Comparison of ENCODE assay signal across 35 cellular contexts in genomic region chr17:38596651-38597050, GRCh38. TPM values are rescaled to one million over a fixed set of nuclear protein-coding genes. Genes with fewer than 3 reads are reported as not detected.
"Had no signal": no experiment of that assay in that cellular context is flagged by ENCODE, and none has a peak within 500 bp of the region (broad histone marks: within the 10 kb centered on the region; RNA-seq: fewer than 3 reads in every experiment).

No MANE protein-coding gene starts in this region.

- H3K4me3 Mint-ChIP-seq: activated CD4-positive, alpha-beta T cell treated with anti-CD3 and anti-CD28 coated beads for 36 hours; activated CD4-positive, alpha-beta T cell treated with anti-CD3 and anti-CD28 coated beads, Interleukin-2, amount 10 ng/mL, durations not matched to agents 24 days and 14 days; activated CD8-positive, alpha-beta T cell treated with anti-CD3 and anti-CD28 coated beads for 36 hours; activated naive CD4-positive, alpha-beta T cell treated with anti-CD3 and anti-CD28 coated beads for 36 hours; activated naive CD4-positive, alpha-beta T cell treated with anti-CD3 and anti-CD28 coated beads, Interleukin-2, amount 50 U/mL, for 24 hours; activated naive CD8-positive, alpha-beta T cell treated with anti-CD3 and anti-CD28 coated beads for 36 hours; activated naive CD8-positive, alpha-beta T cell treated with anti-CD3 and anti-CD28 coated beads, Interleukin-2, amount 50 U/mL, for 24 hours; activated T-cell treated with anti-CD3 and anti-CD28 coated beads, Interleukin-2, amount 50 U/mL, for 4 hours; activated T-helper 17 cell treated with anti-CD3 and anti-CD28 coated beads, Interleukin-2, amount 50 U/mL, for 72 hours had no signal

- H3K4me3 ChIP-seq: adrenal gland, body of pancreas, breast epithelium, cardiac muscle cell, colonic mucosa, esophagus squamous epithelium, gastroesophageal sphincter, heart right ventricle had no signal

- H3K27ac ChIP-seq: adrenal gland, body of pancreas, breast epithelium, cardiac muscle cell, colonic mucosa, epithelial cell of prostate, esophagus squamous epithelium, gastroesophageal sphincter, heart right ventricle had no signal

- H3K9me3 Mint-ChIP-seq: activated CD4-positive, alpha-beta T cell treated with anti-CD3 and anti-CD28 coated beads, Interleukin-2, amount 10 ng/mL, durations not matched to agents 24 days and 14 days; activated CD8-positive, alpha-beta T cell treated with anti-CD3 and anti-CD28 coated beads for 36 hours; activated naive CD4-positive, alpha-beta T cell treated with anti-CD3 and anti-CD28 coated beads for 36 hours; activated naive CD4-positive, alpha-beta T cell treated with anti-CD3 and anti-CD28 coated beads, Interleukin-2, amount 50 U/mL, for 24 hours; activated naive CD8-positive, alpha-beta T cell treated with anti-CD3 and anti-CD28 coated beads for 36 hours; activated naive CD8-positive, alpha-beta T cell treated with anti-CD3 and anti-CD28 coated beads, Interleukin-2, amount 50 U/mL, for 24 hours; activated T-cell treated with anti-CD3 and anti-CD28 coated beads, Interleukin-2, amount 50 U/mL, for 4 hours; activated T-helper 17 cell treated with anti-CD3 and anti-CD28 coated beads, Interleukin-2, amount 50 U/mL, for 72 hours had no signal

- H3K27ac Mint-ChIP-seq: activated CD4-positive, alpha-beta T cell treated with anti-CD3 and anti-CD28 coated beads for 36 hours; activated CD4-positive, alpha-beta T cell treated with anti-CD3 and anti-CD28 coated beads, Interleukin-2, amount 10 ng/mL, durations not matched to agents 24 days and 14 days; activated CD8-positive, alpha-beta T cell treated with anti-CD3 and anti-CD28 coated beads for 36 hours; activated naive CD4-positive, alpha-beta T cell treated with anti-CD3 and anti-CD28 coated beads for 36 hours; activated naive CD4-positive, alpha-beta T cell treated with anti-CD3 and anti-CD28 coated beads, Interleukin-2, amount 50 U/mL, for 24 hours; activated naive CD8-positive, alpha-beta T cell treated with anti-CD3 and anti-CD28 coated beads for 36 hours; activated naive CD8-positive, alpha-beta T cell treated with anti-CD3 and anti-CD28 coated beads, Interleukin-2, amount 50 U/mL, for 24 hours; activated T-helper 17 cell treated with anti-CD3 and anti-CD28 coated beads, Interleukin-2, amount 50 U/mL, for 72 hours had no signal

- DNase-seq: activated CD4-positive, alpha-beta T cell treated with anti-CD3 and anti-CD28 coated beads for 36 hours; activated CD4-positive, alpha-beta T cell treated with anti-CD3 and anti-CD28 coated beads, Interleukin-2, amount 10 ng/mL, durations not matched to agents 24 days and 14 days; activated CD4-positive, CD25-positive, alpha-beta regulatory T cell; activated CD4-positive, CD25-positive, alpha-beta regulatory T cell treated with anti-CD3 and anti-CD28 coated beads, Interleukin-2, amount 50 U/mL, for 72 hours; activated CD8-positive, alpha-beta memory T cell treated with anti-CD3 and anti-CD28 coated beads for 24 hours; activated CD8-positive, alpha-beta T cell treated with anti-CD3 and anti-CD28 coated beads for 36 hours; activated effector memory CD4-positive, alpha-beta T cell treated with Interleukin-2 at 50 U/mL for 16 hours; activated gamma-delta T cell treated with Interleukin-2 at 50 U/mL for 16 hours; activated naive CD4-positive, alpha-beta T cell treated with anti-CD3 and anti-CD28 coated beads for 36 hours; activated naive CD8-positive, alpha-beta T cell treated with anti-CD3 and anti-CD28 coated beads for 36 hours; activated naive CD8-positive, alpha-beta T cell treated with anti-CD3 and anti-CD28 coated beads, Interleukin-2, amount 50 U/mL, for 24 hours; activated T-cell treated with anti-CD3 and anti-CD28 coated beads, Interleukin-2, amount 50 U/mL, for 4 hours; adrenal gland; amygdala; aorta; body of pancreas; central memory CD4-positive, alpha-beta T cell; cerebellar nuclear complex; colonic mucosa; effector CD8-positive, alpha-beta T cell; esophagus squamous epithelium; foreskin melanocyte; heart right ventricle; T-helper 2 cell had no signal

- ATAC-seq: activated naive CD8-positive, alpha-beta T cell treated with anti-CD3 and anti-CD28 coated beads, Interleukin-2, amount 50 U/mL, for 24 hours; body of pancreas; gastroesophageal sphincter; heart right ventricle had no signal

- H3K36me3 Mint-ChIP-seq: activated naive CD4-positive, alpha-beta T cell treated with anti-CD3 and anti-CD28 coated beads, Interleukin-2, amount 50 U/mL, for 24 hours; activated naive CD8-positive, alpha-beta T cell treated with anti-CD3 and anti-CD28 coated beads for 36 hours had no signal

- H3K27me3 ChIP-seq: body of pancreas, cardiac muscle cell had no signal

- H3K9me3 ChIP-seq: adrenal gland, body of pancreas, breast epithelium, colonic mucosa, esophagus squamous epithelium, gastroesophageal sphincter, heart right ventricle had no signal

- H3K36me3 ChIP-seq: adrenal gland, breast epithelium, cardiac muscle cell, colonic mucosa, esophagus squamous epithelium, gastroesophageal sphincter, heart right ventricle had no signal

- H3K4me1 ChIP-seq: adrenal gland, colonic mucosa had no signal

- FAIRE-seq: endometrium, endothelial cell of umbilical vein had no signal

RNA-seq across cellular contexts. Expression of gene SRCIN1, which starts 9.1 kb away (rescaled TPM):
- total RNA-seq: fibroblast of villous mesenchyme, glomerular endothelial cell had no signal
- polyA plus RNA-seq: fibroblast of lung had no signal
